In genomic region chr17:50026901-50027638, GRCh38 we compare ENCODE assay signal across 8 cellular contexts. TPM values are rescaled to one million over a fixed set of nuclear protein-coding genes. Genes with fewer than 3 reads are reported as not detected.
DNase-seq lines count a peak whose midpoint lies in the region; ATAC-seq and TF ChIP-seq lines count a peak whose summit lies in the region.

No MANE protein-coding gene starts in this region.

- peak overlapping the region; percentile 24 to 48 for H3K4me3 ChIP-seq in cardiac fibroblast (replicated peaks in 1 of 2; ENCODE audit: low read depth in 2 of 2, low read length in 2 of 2)
- peak overlapping the region; percentile 41 for H3K4me3 ChIP-seq in kidney epithelial cell (ENCODE audit: low read depth, low read length)

- ATAC-seq in GM18511 (IDR thresholded peaks at IDR 0.05; ENCODE audit: unreplicated experiment), result no peak

- TF ChIP-seq CTCF in cardiac fibroblast (IDR thresholded peaks at IDR 0.05; ENCODE audit: low read depth, low read length) (peak; percentile 98), kidney epithelial cell (IDR thresholded peaks at IDR 0.05; ENCODE audit: insufficient read depth, low read length, poor library complexity, severe bottlenecking) (peak; percentile 89)

- H3K27me3 ChIP-seq in kidney epithelial cell (ENCODE audit: control insufficient read depth, insufficient read depth, low read length), result no peaks in the 10 kb centered on the region

- no peaks in the 10 kb centered on the region for H3K36me3 ChIP-seq in kidney epithelial cell (ENCODE audit: control insufficient read depth, insufficient read depth, low read length)

- DNase-seq in NCI-H2171 treated with DMSO at 0.1 percent for 48 hours (lab: John Stamatoyannopoulos, UW) (peak; percentile 58), NCI-H2171 (lab: John Stamatoyannopoulos, UW) (no peak), NCI-H1694 treated with DMSO at 0.1 percent for 48 hours (lab: John Stamatoyannopoulos, UW) (peak; percentile 46), cardiac fibroblast (ENCODE audit: low read depth in 2 of 2) (peak; percentile 85 to 89), kidney epithelial cell (ENCODE audit: low read depth) (no peak)
- peak; percentile 61 for DNase-seq in activated CD4-positive, CD25-positive, alpha-beta regulatory T cell treated with anti-CD3 and anti-CD28 coated beads, Interleukin-2, amount 50 U/mL, for 16 hours (ENCODE audit: low read depth, low spot score)
- DNase-seq in stimulated activated CD4-positive, alpha-beta T cell treated with anti-CD3 and anti-CD28 coated beads, Interleukin-1b, Interleukin-23, amount 100 ng/mL, for 1 hour (ENCODE audit: low read depth in 2 of 2), result peak; percentile 55 to 73

RNA-seq across cellular contexts. Expression of gene ITGA3, which starts 28.8 kb away (rescaled TPM):
- 1,029 and 1,224 TPM in 2 replicates for total RNA-seq in kidney epithelial cell

RNA-seq across cellular contexts. Expression of gene DLX3, which starts 32.0 kb away (rescaled TPM):
- 0.04 and 0.55 TPM in 2 replicates for total RNA-seq in kidney epithelial cell

RNA-seq across cellular contexts. Expression of gene DLX4, which starts 58.1 kb away (rescaled TPM):
- 0.21 and 0.50 TPM in 2 replicates for total RNA-seq in kidney epithelial cell

Comparison
In these comparisons a context has a peak if more than half of its experiments do, and no peak if none do; other contexts are left out.
1. DNase-seq: peak in NCI-H2171 treated with DMSO at 0.1 percent for 48 hours (single experiment), NCI-H1694 treated with DMSO at 0.1 percent for 48 hours (single experiment), activated CD4-positive, CD25-positive, alpha-beta regulatory T cell treated with anti-CD3 and anti-CD28 coated beads, Interleukin-2, amount 50 U/mL, for 16 hours (single experiment), cardiac fibroblast (2 of 2) and stimulated activated CD4-positive, alpha-beta T cell treated with anti-CD3 and anti-CD28 coated beads, Interleukin-1b, Interleukin-23, amount 100 ng/mL, for 1 hour (2 of 2); none in NCI-H2171 (single experiment) and kidney epithelial cell (single experiment).